Comparison of ENCODE assay signal across 15 cellular contexts in the genomic region with DNA sequence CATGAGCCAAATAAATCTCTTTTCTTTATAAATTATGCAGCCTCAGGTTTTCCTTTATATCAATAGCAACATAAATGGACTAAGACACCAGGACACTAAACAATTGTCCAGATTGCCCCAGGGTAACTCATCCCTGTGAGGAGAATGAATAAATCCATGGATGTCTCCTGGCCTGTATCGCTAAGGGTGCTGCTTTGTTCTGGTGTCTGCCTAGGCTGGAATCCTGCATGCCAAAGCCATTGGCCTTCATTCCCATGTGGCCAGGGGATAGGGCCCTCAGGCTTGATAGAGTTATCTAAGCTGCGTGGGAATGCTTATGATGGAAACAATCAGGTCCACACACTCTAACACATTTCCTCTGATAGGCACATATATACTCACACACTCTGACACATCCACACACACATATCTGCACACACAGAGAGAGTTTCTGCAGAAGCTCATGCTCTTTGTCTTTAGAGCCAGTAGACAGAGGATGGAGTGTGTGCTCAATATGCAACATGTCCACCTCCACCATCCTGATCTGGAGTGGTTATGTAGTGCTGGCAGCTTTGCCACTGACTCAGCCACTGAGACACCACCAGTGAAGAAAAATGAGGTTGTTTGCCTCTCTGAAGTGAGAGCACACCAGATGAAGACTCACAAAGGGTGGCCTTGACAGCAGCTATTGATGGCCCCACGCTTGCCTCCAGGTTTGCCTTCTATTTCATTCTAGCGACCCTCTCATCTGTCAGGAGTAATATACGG. TPM values are rescaled to one million over a fixed set of nuclear protein-coding genes. Genes with fewer than 3 reads are reported as not detected.
DNase-seq lines count a peak whose midpoint lies in the region; ATAC-seq, FAIRE-seq and TF ChIP-seq lines count a peak whose summit lies in the region.
"Had no signal": no experiment of that assay in that cellular context is flagged by ENCODE, and none has a peak within 500 bp of the region (broad histone marks: within the 10 kb centered on the region; RNA-seq: fewer than 3 reads in every experiment).

No MANE protein-coding gene starts in this region.

- H3K27me3 ChIP-seq in MG63: no peaks in the 10 kb centered on the region
- no peaks in the 10 kb centered on the region for H3K27me3 ChIP-seq in uterus
- H3K27me3 ChIP-seq: BE2C had no signal

- peaks cover 19% of the 10 kb centered on the region for H3K4me1 Mint-ChIP-seq in stimulated activated naive CD8-positive, alpha-beta T cell treated with anti-CD3 and anti-CD28 coated beads, Interleukin-15, amount 100 ng/mL, for 72 hours

- FAIRE-seq in urothelium cell line (lab: Jason Lieb, UNC): peak; percentile 27
- FAIRE-seq: A204.1, H54 had no signal

- peak; percentile 27 for ATAC-seq in stimulated activated naive CD8-positive, alpha-beta T cell treated with anti-CD3 and anti-CD28 coated beads, Interleukin-15, amount 100 ng/mL, for 72 hours
- ATAC-seq in stimulated activated naive CD8-positive, alpha-beta T cell treated with anti-CD3 and anti-CD28 coated beads, Interleukin-15, Interleukin-2, amounts not matched to agents 100 U/mL and 50 U/mL, for 24 hours: no peak
- ATAC-seq: HCT116 had no signal

- no peak for TF ChIP-seq CTCF in fibroblast of mammary gland (conservative IDR thresholded peaks at IDR 0.05; ENCODE audit: control insufficient read depth, insufficient read depth, low read depth, low read length)
- TF ChIP-seq CTCF in uterus (IDR thresholded peaks at IDR 0.05): no peak

- intact Hi-C loops in uterus (cut with DNase I; ENCODE audit: low total_unique reads): no loop called here

- no peak overlapping the region for H3K27ac ChIP-seq in uterus

- peaks cover 15% of the 10 kb centered on the region for H3K27me3 Mint-ChIP-seq in stimulated activated naive CD8-positive, alpha-beta T cell treated with anti-CD3 and anti-CD28 coated beads, Interleukin-15, amount 100 ng/mL, for 72 hours

- peaks cover 5 to 10% of the 10 kb centered on the region in 2 donors for H3K9me3 Mint-ChIP-seq in stimulated activated naive CD8-positive, alpha-beta T cell treated with anti-CD3 and anti-CD28 coated beads, Interleukin-15, amount 100 ng/mL, for 72 hours

- H3K4me3 Mint-ChIP-seq in stimulated activated naive CD8-positive, alpha-beta T cell treated with anti-CD3 and anti-CD28 coated beads, Interleukin-15, amount 100 ng/mL, for 72 hours: no peak overlapping the region

- H3K9me3 ChIP-seq in MG63 (no peaks in the 10 kb centered on the region), uterus (no peaks in the 10 kb centered on the region)
- H3K9me3 ChIP-seq: BE2C had no signal

- H3K4me3 ChIP-seq in MG63: no peak overlapping the region
- H3K4me3 ChIP-seq in fibroblast of mammary gland (ENCODE audit: control insufficient read depth, low read depth, low read length): no peak overlapping the region
- H3K4me3 ChIP-seq in uterus: no peak overlapping the region

- TF ChIP-seq POLR2A in uterus (IDR thresholded peaks at IDR 0.05): no peak

- peak overlapping the region in 1 of 2 donors; percentile 36 for H3K27ac Mint-ChIP-seq in stimulated activated naive CD8-positive, alpha-beta T cell treated with anti-CD3 and anti-CD28 coated beads, Interleukin-15, amount 100 ng/mL, for 72 hours

- no peaks in the 10 kb centered on the region for H3K36me3 ChIP-seq in MG63
- no peaks in the 10 kb centered on the region for H3K36me3 ChIP-seq in uterus
- H3K36me3 ChIP-seq: BE2C had no signal

- DNase-seq in stimulated activated naive CD8-positive, alpha-beta T cell treated with anti-CD3 and anti-CD28 coated beads, Interleukin-15, amount 100 ng/mL, for 72 hours: no peak
- no peak for DNase-seq in stimulated activated naive CD8-positive, alpha-beta T cell treated with anti-CD3 and anti-CD28 coated beads, Interleukin-15, Interleukin-2, amounts not matched to agents 100 U/mL and 50 U/mL, for 24 hours
- peak; percentile 11 for DNase-seq in MG63
- peak; percentile 22 for DNase-seq in fibroblast of mammary gland (ENCODE audit: low read depth)
- DNase-seq in urothelium cell line (ENCODE audit: low spot score): no peak
- no peak for DNase-seq in uterus
- DNase-seq in NCI-H2029 treated with DMSO at 0.1 percent for 48 hours (lab: John Stamatoyannopoulos, UW): no peak
- no peak for DNase-seq in NCI-H146 treated with DMSO at 0.1 percent for 48 hours (lab: John Stamatoyannopoulos, UW; ENCODE audit: unreplicated experiment)
- DNase-seq: BE2C, Calu3, DMS 273 treated with DMSO at 0.1 percent for 48 hours, IMR-90 had no signal

- no peaks in the 10 kb centered on the region for H3K4me1 ChIP-seq in uterus

RNA-seq across cellular contexts. Expression of gene DGKG, which starts 24.0 kb away (rescaled TPM):
- 0.12 and 2.6 TPM in 2 replicates for total RNA-seq in MG63 (2014; rRNA removed; shearing (Covaris generic); ENCODE audit: low replicate concordance)
- total RNA-seq in uterus: 10 to 100 TPM in 2 of 4 donors, 1 to 10 TPM in 2; 1.9 to 10.8 (median 6.7) TPM

Comparison
In these comparisons a context has a peak if more than half of its experiments do, and no peak if none do; other contexts are left out.
1. DNase-seq: peak in MG63 (single experiment) and fibroblast of mammary gland (single experiment); none in stimulated activated naive CD8-positive, alpha-beta T cell treated with anti-CD3 and anti-CD28 coated beads, Interleukin-15, amount 100 ng/mL, for 72 hours (0 of 2), stimulated activated naive CD8-positive, alpha-beta T cell treated with anti-CD3 and anti-CD28 coated beads, Interleukin-15, Interleukin-2, amounts not matched to agents 100 U/mL and 50 U/mL, for 24 hours (single experiment), urothelium cell line (single experiment), uterus (0 of 2), NCI-H2029 treated with DMSO at 0.1 percent for 48 hours (single experiment) and NCI-H146 treated with DMSO at 0.1 percent for 48 hours (single experiment).